1 cellular context compared by ENCODE assay signal in the genomic region with DNA sequence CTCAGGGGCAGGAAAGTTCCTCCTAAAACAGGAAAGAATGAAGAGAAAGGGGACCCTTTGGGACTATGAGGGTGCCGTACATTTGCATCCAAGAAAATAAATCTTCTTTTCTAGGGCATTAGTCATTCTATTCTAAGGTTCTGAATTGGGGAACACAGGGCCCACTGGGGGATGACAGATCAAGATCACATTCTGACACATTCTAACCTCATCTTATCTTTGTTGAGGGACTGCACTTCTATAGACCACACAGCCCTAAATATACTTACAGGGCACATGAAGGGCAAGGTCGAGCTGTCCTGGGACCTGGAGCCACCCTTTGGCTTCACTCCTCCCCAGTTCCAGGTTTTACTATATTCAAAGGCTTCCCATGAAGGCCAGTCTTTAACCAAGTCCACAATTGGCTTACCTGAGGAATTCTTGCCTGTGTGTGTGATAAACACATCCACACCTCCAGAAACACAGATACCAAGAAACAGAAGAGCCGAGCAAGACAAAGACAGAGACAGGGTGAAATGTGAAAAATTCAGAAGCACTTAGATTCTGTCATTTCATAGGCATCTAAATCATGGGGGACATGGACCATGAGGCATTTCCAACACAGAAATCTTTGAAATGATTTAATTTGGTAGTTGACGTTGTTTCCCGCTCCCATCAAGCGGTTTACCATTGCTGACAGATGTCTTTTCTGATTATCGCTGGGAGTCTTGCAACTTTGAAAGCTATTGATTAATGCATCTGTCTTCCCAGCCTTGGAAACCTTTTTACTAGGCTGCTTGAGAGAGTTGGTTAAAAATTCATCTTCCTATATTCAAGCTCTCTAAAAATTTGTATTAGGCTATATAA.
TF ChIP-seq lines count a peak whose summit lies in the region.

No MANE protein-coding gene starts in this region.

TF ChIP-seq in K562, 482 proteins besides CTCF, POLR2A, EP300 and RAD21 (continues in another document):
- TF ChIP-seq PHTF2 (CRISPR knock-in tag; IDR thresholded peaks at IDR 0.05) (no peak), OTX1 (CRISPR knock-in tag; IDR thresholded peaks at IDR 0.05) (no peak), BCL6 (CRISPR knock-in tag; IDR thresholded peaks at IDR 0.05) (no peak), TGIF2 (CRISPR knock-in tag; IDR thresholded peaks at IDR 0.05) (no peak), CREM (IDR thresholded peaks at IDR 0.05; ENCODE audit: low read depth) (peak; percentile 72), FUS (optimal IDR thresholded peaks at IDR 0.05; ENCODE audit: low read depth, low read length) (no peak), HOMEZ (CRISPR knock-in tag; IDR thresholded peaks at IDR 0.05) (no peak), ADNP (tag; IDR thresholded peaks at IDR 0.05) (no peak), BRF1 (IDR thresholded peaks at IDR 0.05; ENCODE audit: borderline replicate concordance, extremely low read depth, insufficient read length) (no peak), SRSF1 (IDR thresholded peaks at IDR 0.05; ENCODE audit: low read depth, low read length) (no peak), E2F6 (IDR thresholded peaks at IDR 0.05; ENCODE audit: borderline replicate concordance in 1 of 2, extremely low read depth in 1 of 2, insufficient read depth in 1 of 2, insufficient read length in 1 of 2, low read depth in 1 of 2, low read length in 1 of 2, poor library complexity in 1 of 2, severe bottlenecking in 1 of 2) (peak in 1 of 2 experiments; percentile 48), STAT6 (CRISPR knock-in tag; IDR thresholded peaks at IDR 0.05) (no peak), ZNF583 (CRISPR knock-in tag; IDR thresholded peaks at IDR 0.05) (no peak), HDAC6 (IDR thresholded peaks at IDR 0.05; ENCODE audit: low read depth, low read length) (no peak), STAG1 (CRISPR knock-in tag; IDR thresholded peaks at IDR 0.05; ENCODE audit: borderline replicate concordance) (no peak), ELK1 (CRISPR knock-in tag; IDR thresholded peaks at IDR 0.05) (no peak), PRMT5 (CRISPR knock-in tag; IDR thresholded peaks at IDR 0.05) (no peak), NR1H2 (CRISPR knock-in tag; IDR thresholded peaks at IDR 0.05) (no peak; the same call in 1 of the 2 replicates), ZNF445 (CRISPR knock-in tag; IDR thresholded peaks at IDR 0.05; ENCODE audit: low read depth) (no peak), NONO (IDR thresholded peaks at IDR 0.05; ENCODE audit: low read depth in 2 of 2, low read length in 1 of 2) (no peak), NUFIP1 (IDR thresholded peaks at IDR 0.05; ENCODE audit: partially characterized antibody) (no peak), NR2F6 (CRISPR knock-in tag; IDR thresholded peaks at IDR 0.05) (no peak), GTF2B (IDR thresholded peaks at IDR 0.05; ENCODE audit: extremely low read depth, insufficient read length) (no peak), EP400 (IDR thresholded peaks at IDR 0.05) (peak; percentile 32; the same call in 1 of the 2 replicates), ZHX1 (conservative IDR thresholded peaks at IDR 0.05; ENCODE audit: low read length) (no peak), HNRNPH1 (optimal IDR thresholded peaks at IDR 0.05; ENCODE audit: low read depth, low read length) (no peak), ZNF124 (CRISPR knock-in tag; IDR thresholded peaks at IDR 0.05) (no peak), CREBBP (IDR thresholded peaks at IDR 0.05; ENCODE audit: low read depth, low read length) (no peak), ZNF395 (CRISPR knock-in tag; IDR thresholded peaks at IDR 0.05) (0 out of 2 replicates have a peak, but pooled peaks have one; percentile 3)
- TF ChIP-seq, protein P1, sequence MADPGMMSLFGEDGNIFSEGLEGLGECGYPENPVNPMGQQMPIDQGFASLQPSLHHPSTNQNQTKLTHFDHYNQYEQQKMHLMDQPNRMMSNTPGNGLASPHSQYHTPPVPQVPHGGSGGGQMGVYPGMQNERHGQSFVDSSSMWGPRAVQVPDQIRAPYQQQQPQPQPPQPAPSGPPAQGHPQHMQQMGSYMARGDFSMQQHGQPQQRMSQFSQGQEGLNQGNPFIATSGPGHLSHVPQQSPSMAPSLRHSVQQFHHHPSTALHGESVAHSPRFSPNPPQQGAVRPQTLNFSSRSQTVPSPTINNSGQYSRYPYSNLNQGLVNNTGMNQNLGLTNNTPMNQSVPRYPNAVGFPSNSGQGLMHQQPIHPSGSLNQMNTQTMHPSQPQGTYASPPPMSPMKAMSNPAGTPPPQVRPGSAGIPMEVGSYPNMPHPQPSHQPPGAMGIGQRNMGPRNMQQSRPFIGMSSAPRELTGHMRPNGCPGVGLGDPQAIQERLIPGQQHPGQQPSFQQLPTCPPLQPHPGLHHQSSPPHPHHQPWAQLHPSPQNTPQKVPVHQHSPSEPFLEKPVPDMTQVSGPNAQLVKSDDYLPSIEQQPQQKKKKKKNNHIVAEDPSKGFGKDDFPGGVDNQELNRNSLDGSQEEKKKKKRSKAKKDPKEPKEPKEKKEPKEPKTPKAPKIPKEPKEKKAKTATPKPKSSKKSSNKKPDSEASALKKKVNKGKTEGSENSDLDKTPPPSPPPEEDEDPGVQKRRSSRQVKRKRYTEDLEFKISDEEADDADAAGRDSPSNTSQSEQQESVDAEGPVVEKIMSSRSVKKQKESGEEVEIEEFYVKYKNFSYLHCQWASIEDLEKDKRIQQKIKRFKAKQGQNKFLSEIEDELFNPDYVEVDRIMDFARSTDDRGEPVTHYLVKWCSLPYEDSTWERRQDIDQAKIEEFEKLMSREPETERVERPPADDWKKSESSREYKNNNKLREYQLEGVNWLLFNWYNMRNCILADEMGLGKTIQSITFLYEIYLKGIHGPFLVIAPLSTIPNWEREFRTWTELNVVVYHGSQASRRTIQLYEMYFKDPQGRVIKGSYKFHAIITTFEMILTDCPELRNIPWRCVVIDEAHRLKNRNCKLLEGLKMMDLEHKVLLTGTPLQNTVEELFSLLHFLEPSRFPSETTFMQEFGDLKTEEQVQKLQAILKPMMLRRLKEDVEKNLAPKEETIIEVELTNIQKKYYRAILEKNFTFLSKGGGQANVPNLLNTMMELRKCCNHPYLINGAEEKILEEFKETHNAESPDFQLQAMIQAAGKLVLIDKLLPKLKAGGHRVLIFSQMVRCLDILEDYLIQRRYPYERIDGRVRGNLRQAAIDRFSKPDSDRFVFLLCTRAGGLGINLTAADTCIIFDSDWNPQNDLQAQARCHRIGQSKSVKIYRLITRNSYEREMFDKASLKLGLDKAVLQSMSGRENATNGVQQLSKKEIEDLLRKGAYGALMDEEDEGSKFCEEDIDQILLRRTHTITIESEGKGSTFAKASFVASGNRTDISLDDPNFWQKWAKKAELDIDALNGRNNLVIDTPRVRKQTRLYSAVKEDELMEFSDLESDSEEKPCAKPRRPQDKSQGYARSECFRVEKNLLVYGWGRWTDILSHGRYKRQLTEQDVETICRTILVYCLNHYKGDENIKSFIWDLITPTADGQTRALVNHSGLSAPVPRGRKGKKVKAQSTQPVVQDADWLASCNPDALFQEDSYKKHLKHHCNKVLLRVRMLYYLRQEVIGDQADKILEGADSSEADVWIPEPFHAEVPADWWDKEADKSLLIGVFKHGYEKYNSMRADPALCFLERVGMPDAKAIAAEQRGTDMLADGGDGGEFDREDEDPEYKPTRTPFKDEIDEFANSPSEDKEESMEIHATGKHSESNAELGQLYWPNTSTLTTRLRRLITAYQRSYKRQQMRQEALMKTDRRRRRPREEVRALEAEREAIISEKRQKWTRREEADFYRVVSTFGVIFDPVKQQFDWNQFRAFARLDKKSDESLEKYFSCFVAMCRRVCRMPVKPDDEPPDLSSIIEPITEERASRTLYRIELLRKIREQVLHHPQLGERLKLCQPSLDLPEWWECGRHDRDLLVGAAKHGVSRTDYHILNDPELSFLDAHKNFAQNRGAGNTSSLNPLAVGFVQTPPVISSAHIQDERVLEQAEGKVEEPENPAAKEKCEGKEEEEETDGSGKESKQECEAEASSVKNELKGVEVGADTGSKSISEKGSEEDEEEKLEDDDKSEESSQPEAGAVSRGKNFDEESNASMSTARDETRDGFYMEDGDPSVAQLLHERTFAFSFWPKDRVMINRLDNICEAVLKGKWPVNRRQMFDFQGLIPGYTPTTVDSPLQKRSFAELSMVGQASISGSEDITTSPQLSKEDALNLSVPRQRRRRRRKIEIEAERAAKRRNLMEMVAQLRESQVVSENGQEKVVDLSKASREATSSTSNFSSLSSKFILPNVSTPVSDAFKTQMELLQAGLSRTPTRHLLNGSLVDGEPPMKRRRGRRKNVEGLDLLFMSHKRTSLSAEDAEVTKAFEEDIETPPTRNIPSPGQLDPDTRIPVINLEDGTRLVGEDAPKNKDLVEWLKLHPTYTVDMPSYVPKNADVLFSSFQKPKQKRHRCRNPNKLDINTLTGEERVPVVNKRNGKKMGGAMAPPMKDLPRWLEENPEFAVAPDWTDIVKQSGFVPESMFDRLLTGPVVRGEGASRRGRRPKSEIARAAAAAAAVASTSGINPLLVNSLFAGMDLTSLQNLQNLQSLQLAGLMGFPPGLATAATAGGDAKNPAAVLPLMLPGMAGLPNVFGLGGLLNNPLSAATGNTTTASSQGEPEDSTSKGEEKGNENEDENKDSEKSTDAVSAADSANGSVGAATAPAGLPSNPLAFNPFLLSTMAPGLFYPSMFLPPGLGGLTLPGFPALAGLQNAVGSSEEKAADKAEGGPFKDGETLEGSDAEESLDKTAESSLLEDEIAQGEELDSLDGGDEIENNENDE (IDR thresholded peaks at IDR 0.05; ENCODE audit: low read depth, low read length) = no peak
